17 cellular contexts compared by ENCODE assay signal in the genomic region with DNA sequence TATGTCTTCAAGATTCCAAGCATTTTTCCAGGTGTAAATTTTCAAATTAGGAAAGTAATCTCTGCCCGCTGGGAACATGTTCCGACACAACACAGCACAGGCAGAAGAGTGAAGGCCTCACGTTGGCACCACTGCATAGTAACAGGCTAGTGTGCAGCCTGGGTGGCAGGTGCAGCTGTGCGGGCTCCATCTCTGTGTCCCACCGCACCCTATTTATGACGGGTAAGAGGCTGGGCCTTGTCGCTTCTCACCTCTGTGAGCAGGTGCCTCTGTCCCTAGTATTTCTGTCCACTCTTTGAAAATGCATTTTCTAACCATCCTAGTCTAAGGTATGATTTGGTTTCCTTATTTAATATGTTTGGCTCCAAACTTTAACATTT. TPM values are rescaled to one million over a fixed set of nuclear protein-coding genes. Genes with fewer than 3 reads are reported as not detected.
DNase-seq lines count a peak whose midpoint lies in the region; ATAC-seq and TF ChIP-seq lines count a peak whose summit lies in the region.
"Had no signal": no experiment of that assay in that cellular context is flagged by ENCODE, and none has a peak within 500 bp of the region (broad histone marks: within the 10 kb centered on the region; RNA-seq: fewer than 3 reads in every experiment).

No MANE protein-coding gene starts in this region.

- H3K4me1 Mint-ChIP-seq in Calu3 (ENCODE audit: low read depth, unreplicated experiment): no peaks in the 10 kb centered on the region
- H3K4me1 Mint-ChIP-seq: CD4-positive, alpha-beta memory T cell had no signal

- CTCF ChIA-PET in Calu3 (lab: Charles Lee): no interaction called here

- no peak for TF ChIP-seq CTCF in coronary artery (IDR thresholded peaks at IDR 0.05)
- no peak for TF ChIP-seq CTCF in Calu3 (IDR thresholded peaks at IDR 0.05; ENCODE audit: unreplicated experiment)

- no peak overlapping the region for H3K27ac Mint-ChIP-seq in Calu3 (ENCODE audit: unreplicated experiment)
- H3K27ac Mint-ChIP-seq: CD4-positive, alpha-beta memory T cell; GM23338; H9 had no signal

- H3K4me3 Mint-ChIP-seq in Calu3 (ENCODE audit: low read depth, unreplicated experiment): no peak overlapping the region
- H3K4me3 Mint-ChIP-seq: GM23338, H9 had no signal

- intact Hi-C loops in cardiac septum (cut with DNase I): no loop called here
- intact Hi-C loops in left cardiac atrium (cut with DNase I): no loop called here
- intact Hi-C loops in posterior vena cava (cut with DNase I): no loop called here
- intact Hi-C loops in Calu3 (cut with micrococcal nuclease; ENCODE audit: unreplicated experiment): no loop called here

- DNase-seq in cardiac septum (ENCODE audit: low spot score) (peak; percentile 51), left cardiac atrium (no peak), coronary artery (ENCODE audit: low spot score) (peak; percentile 64), mesenteric fat pad (ENCODE audit: low spot score) (peak; percentile 43), posterior vena cava (ENCODE audit: low spot score) (peak; percentile 22), Calu3 (no peak)
- DNase-seq: C1 segment of cervical spinal cord; CD4-positive, alpha-beta memory T cell; COR-L47; DMS153; DND-41 had no signal

- ATAC-seq in left cardiac atrium (no peak), GM21737 (IDR thresholded peaks at IDR 0.05; ENCODE audit: unreplicated experiment) (no peak)
- ATAC-seq: GM23338, HCT116 had no signal

- no peak overlapping the region for H3K4me3 ChIP-seq in coronary artery
- H3K4me3 ChIP-seq: GM23338 had no signal

- H3K9me3 Mint-ChIP-seq in Calu3 (ENCODE audit: low read depth, unreplicated experiment): no peaks in the 10 kb centered on the region

- no TSS peak for BruUV-seq in Calu3 (replicated peaks; lab: Mats Ljungman, UMichigan)

- H3K36me3 Mint-ChIP-seq in Calu3 (ENCODE audit: insufficient read depth, unreplicated experiment): no peaks in the 10 kb centered on the region
- H3K36me3 Mint-ChIP-seq: CD4-positive, alpha-beta memory T cell had no signal

- peaks cover 20% of the 10 kb centered on the region for H3K27me3 Mint-ChIP-seq in Calu3 (ENCODE audit: unreplicated experiment)

- H3K27ac ChIP-seq in coronary artery: no peak overlapping the region

RNA-seq across cellular contexts. Expression of gene VIPR2, which starts 24.1 kb away (rescaled TPM):
- total RNA-seq in cardiac septum: 23.2 TPM
- total RNA-seq in left cardiac atrium: 1 to 10 TPM; 6.3 to 8.5 TPM
- total RNA-seq in mesenteric fat pad: 4.6 TPM
- 1 to 10 TPM; 5.0 to 7.6 TPM for total RNA-seq in posterior vena cava
- not detected in 2 replicates for total RNA-seq in Calu3 (2022)
- total RNA-seq: A172, A673 had no signal

Comparison
In these comparisons a context has a peak if more than half of its experiments do, and no peak if none do; other contexts are left out.
1. DNase-seq: peak in cardiac septum (single experiment), coronary artery (single experiment), mesenteric fat pad (single experiment) and posterior vena cava (single experiment); none in left cardiac atrium (single experiment) and Calu3 (single experiment).